15 cellular contexts compared by ENCODE assay signal in genomic region chr22:39284142-39284980, GRCh38. TPM values are rescaled to one million over a fixed set of nuclear protein-coding genes. Genes with fewer than 3 reads are reported as not detected.
DNase-seq lines count a peak whose midpoint lies in the region; ATAC-seq, FAIRE-seq and TF ChIP-seq lines count a peak whose summit lies in the region.
"Had no signal": no experiment of that assay in that cellular context is flagged by ENCODE, and none has a peak within 500 bp of the region (broad histone marks: within the 10 kb centered on the region; RNA-seq: fewer than 3 reads in every experiment).

No MANE protein-coding gene starts in this region.

- H3K4me3 ChIP-seq in upper lobe of right lung (no peak overlapping the region), small intestine (ENCODE audit: low read depth in 1 of 2, low read length in 2 of 2) (no peak overlapping the region)
- H3K4me3 ChIP-seq: GM12878 had no signal

- FAIRE-seq in small intestine (lab: Jason Lieb, UNC) = no peak
- FAIRE-seq: GM12878 had no signal

- H3K4me1 ChIP-seq in upper lobe of right lung = peaks cover 32% of the 10 kb centered on the region
- no peaks in the 10 kb centered on the region for H3K4me1 ChIP-seq in small intestine (ENCODE audit: control insufficient read depth in 2 of 2, insufficient read depth in 1 of 2, low read depth in 1 of 2, low read length in 1 of 2)

- H3K27me3 ChIP-seq in upper lobe of right lung (no peaks in the 10 kb centered on the region), small intestine (ENCODE audit: control insufficient read depth in 2 of 2, insufficient read depth in 2 of 2, low read length in 2 of 2) (no peaks in the 10 kb centered on the region)

- DNase-seq in T47D (ENCODE audit: low read depth in 1 of 2, low spot score in 1 of 2) (peak; percentile 55 to 94), MCF 10A (ENCODE audit: unreplicated experiment) (no peak), epidermal melanocyte (ENCODE audit: insufficient read length, low spot score) (peak; percentile 47), myocyte (ENCODE audit: low read depth) (peak; percentile 32), upper lobe of right lung (no peak), small intestine (no peak), type B pancreatic cell (ENCODE audit: extremely low spot score, unreplicated experiment) (no peak), kidney glomerular epithelial cell (lab: John Stamatoyannopoulos, UW) (no peak)
- DNase-seq: 8988T, NCI-H187, NCI-H524 had no signal

- H3K36me3 ChIP-seq in upper lobe of right lung (no peaks in the 10 kb centered on the region), small intestine (ENCODE audit: control insufficient read depth in 2 of 2, insufficient read depth in 2 of 2, low read length in 2 of 2) (no peaks in the 10 kb centered on the region)

- WGBS in small intestine, 3 donors = 83 to 90% (median 86%) methylated on average over 19 of the region's 19 CpGs

- in situ Hi-C loops in T47D (cut with HindIII; ENCODE audit: low pct_unique_long_range_greater_than_20kb, low sequenced_read_pairs) = no loop called here

- POLR2A ChIA-PET in MCF 10A (lab: Yijun Ruan, JAX) = interaction anchor here (0.8 to 0.9 kb wide), 2 partner anchors 27 to 32 kb away, joined by 3 to 4 read pairs; no protein-coding TSS in a partner anchor

- H3K9me3 Mint-ChIP-seq in MCF 10A (ENCODE audit: unreplicated experiment) (no peaks in the 10 kb centered on the region), type B pancreatic cell (no peaks in the 10 kb centered on the region)
- H3K9me3 Mint-ChIP-seq: activated naive CD4-positive, alpha-beta T cell treated with anti-CD3 and anti-CD28 coated beads, Interleukin-2, amount 50 U/mL, for 24 hours had no signal

- H3K27ac ChIP-seq in upper lobe of right lung (peak overlapping the region; percentile 82), small intestine (ENCODE audit: low read depth in 1 of 2, low read length in 1 of 2) (peak overlapping the region in 1 of 2 donors; percentile 61)
- H3K27ac ChIP-seq: C4-2B had no signal

- peaks cover 6% of the 10 kb centered on the region for H3K9me3 ChIP-seq in upper lobe of right lung
- no peaks in the 10 kb centered on the region for H3K9me3 ChIP-seq in small intestine (ENCODE audit: control insufficient read depth, low read depth)

- no peak for ATAC-seq in upper lobe of right lung

- no peak overlapping the region for H3K27ac Mint-ChIP-seq in MCF 10A (ENCODE audit: low read depth, unreplicated experiment)
- H3K27ac Mint-ChIP-seq in type B pancreatic cell = no peak overlapping the region
- H3K27ac Mint-ChIP-seq: activated naive CD4-positive, alpha-beta T cell treated with anti-CD3 and anti-CD28 coated beads, Interleukin-2, amount 50 U/mL, for 24 hours; HFFc6 had no signal

- no peak for TF ChIP-seq CTCF in MCF 10A (IDR thresholded peaks at IDR 0.05; ENCODE audit: unreplicated experiment)
- no peak for TF ChIP-seq CTCF in upper lobe of right lung (IDR thresholded peaks at IDR 0.05)
- TF ChIP-seq CTCF in type B pancreatic cell (conservative IDR thresholded peaks at IDR 0.05) = no peak

- CTCF ChIA-PET in MCF 10A (lab: Yijun Ruan, JAX) = interaction anchor here (0.6 kb wide), 1 partner anchor 59 kb away, joined by 3 read pairs; no protein-coding TSS in a partner anchor

- H3K36me3 Mint-ChIP-seq in MCF 10A (ENCODE audit: insufficient read depth, unreplicated experiment) = no peaks in the 10 kb centered on the region
- H3K36me3 Mint-ChIP-seq in type B pancreatic cell = no peaks in the 10 kb centered on the region

- H3K27me3 Mint-ChIP-seq in MCF 10A (ENCODE audit: insufficient read depth, unreplicated experiment) = no peaks in the 10 kb centered on the region
- H3K27me3 Mint-ChIP-seq in type B pancreatic cell = no peaks in the 10 kb centered on the region
- H3K27me3 Mint-ChIP-seq: activated naive CD4-positive, alpha-beta T cell treated with anti-CD3 and anti-CD28 coated beads, Interleukin-2, amount 50 U/mL, for 24 hours had no signal

- intact Hi-C loops in MCF 10A (cut with micrococcal nuclease) (no loop called here), upper lobe of right lung (cut with DNase I) (no loop called here)

- no peak overlapping the region for H3K4me3 Mint-ChIP-seq in MCF 10A (ENCODE audit: unreplicated experiment)
- no peak overlapping the region for H3K4me3 Mint-ChIP-seq in type B pancreatic cell
- H3K4me3 Mint-ChIP-seq: activated naive CD4-positive, alpha-beta T cell treated with anti-CD3 and anti-CD28 coated beads, Interleukin-2, amount 50 U/mL, for 24 hours; HFFc6 had no signal

- no TSS peak for BruUV-seq in MCF 10A (replicated peaks; lab: Mats Ljungman, UMichigan)

- H3K4me1 Mint-ChIP-seq in MCF 10A (ENCODE audit: insufficient read depth, unreplicated experiment) = peaks cover 9% of the 10 kb centered on the region
- H3K4me1 Mint-ChIP-seq in type B pancreatic cell (ENCODE audit: unreplicated experiment) = peaks cover 15% of the 10 kb centered on the region

RNA-seq across cellular contexts. Expression of gene RPL3, which starts 35.1 kb away (rescaled TPM):
- total RNA-seq in MCF 10A (2022) (3,475 and 3,632 TPM in 2 replicates), myocyte (1,239 and 1,524 TPM in 2 replicates), upper lobe of right lung (1,573 TPM), type B pancreatic cell (ENCODE audit: low replicate concordance) (2,337 and 2,431 TPM in 2 replicates)
- 2,014 TPM for polyA plus RNA-seq in myocyte (2012)
- polyA plus RNA-seq in small intestine = 1,000 to 10,000 TPM; 1,757 to 4,298 (median 3,624) TPM

RNA-seq across cellular contexts. Expression of gene PDGFB, which starts 39.6 kb away (rescaled TPM):
- total RNA-seq in MCF 10A (2022) (0.29 and 0.37 TPM in 2 replicates), myocyte (6.7 and 10.2 TPM in 2 replicates), upper lobe of right lung (29.8 TPM), type B pancreatic cell (ENCODE audit: low replicate concordance) (2.9 and 5.1 TPM in 2 replicates)
- 19.4 TPM for polyA plus RNA-seq in myocyte (2012)
- 1 to 10 TPM in 1 of 3 donors, under 1 TPM in 2; 0.22 to 7.5 (median 0.54) TPM for polyA plus RNA-seq in small intestine
- total RNA-seq: HFFc6 had no signal

Comparison
In these comparisons a context has a peak if more than half of its experiments do, and no peak if none do; other contexts are left out.
1. DNase-seq: peak in T47D (2 of 2), epidermal melanocyte (single experiment) and myocyte (single experiment); none in MCF 10A (single experiment), upper lobe of right lung (single experiment), small intestine (single experiment), type B pancreatic cell (single experiment) and kidney glomerular epithelial cell (single experiment).